ENCODE assay signal across 8 cellular contexts in genomic region chr2:70121627-70122372, GRCh38. TPM values are rescaled to one million over a fixed set of nuclear protein-coding genes. Genes with fewer than 3 reads are reported as not detected.
DNase-seq lines count a peak whose midpoint lies in the region; ATAC-seq, FAIRE-seq and TF ChIP-seq lines count a peak whose summit lies in the region.

No MANE protein-coding gene starts in this region.

- no peaks in the 10 kb centered on the region for H3K27me3 ChIP-seq in keratinocyte (ENCODE audit: control insufficient read depth, extremely low read depth, insufficient read depth, low read length)
- H3K27me3 ChIP-seq in subcutaneous abdominal adipose tissue (ENCODE audit: control insufficient read depth in 5 of 5, insufficient read depth in 4 of 5, low read length in 5 of 5): no peaks in the 10 kb centered on the region

- no peaks in the 10 kb centered on the region for H3K27me3 Mint-ChIP-seq in activated CD4-positive, alpha-beta T cell treated with anti-CD3 and anti-CD28 coated beads, Interleukin-2, amount 10 ng/mL, durations not matched to agents 24 days and 14 days

- H3K36me3 Mint-ChIP-seq in activated CD4-positive, alpha-beta T cell treated with anti-CD3 and anti-CD28 coated beads, Interleukin-2, amount 10 ng/mL, durations not matched to agents 24 days and 14 days (ENCODE audit: low read depth): peaks cover 4% of the 10 kb centered on the region

- CTCF ChIA-PET in RWPE1 (lab: Yijun Ruan, JAX): interaction anchor here (0.9 kb wide), 1 partner anchor 19 kb away, joined by 3 read pairs; no protein-coding TSS in a partner anchor

- H3K4me3 ChIP-seq in keratinocyte (ENCODE audit: control insufficient read depth in 2 of 3, extremely low read depth in 1 of 3, insufficient read depth in 2 of 3, low read depth in 1 of 3, low read length in 3 of 3): no peak overlapping the region
- H3K4me3 ChIP-seq in subcutaneous abdominal adipose tissue (ENCODE audit: low read depth in 1 of 5, low read length in 5 of 5): no peak overlapping the region

- no peaks in the 10 kb centered on the region for H3K9me1 ChIP-seq in keratinocyte (ENCODE audit: control insufficient read depth, extremely low read depth, insufficient read depth, low read length)

- no peak overlapping the region for H3K4me3 Mint-ChIP-seq in activated CD4-positive, alpha-beta T cell treated with anti-CD3 and anti-CD28 coated beads, Interleukin-2, amount 10 ng/mL, durations not matched to agents 24 days and 14 days

- H4K20me1 ChIP-seq in keratinocyte (ENCODE audit: control insufficient read depth, extremely low read depth, insufficient read depth, low read length): no peaks in the 10 kb centered on the region

- H3K4me2 ChIP-seq in keratinocyte (ENCODE audit: control insufficient read depth, extremely low read depth, insufficient read depth, low read depth, low read length): no peak overlapping the region

- peaks cover 55% of the 10 kb centered on the region for H3K4me1 Mint-ChIP-seq in activated CD4-positive, alpha-beta T cell treated with anti-CD3 and anti-CD28 coated beads, Interleukin-2, amount 10 ng/mL, durations not matched to agents 24 days and 14 days

- H3K27ac ChIP-seq in RWPE1: peak overlapping the region; percentile 48
- no peak overlapping the region for H3K27ac ChIP-seq in keratinocyte (ENCODE audit: control insufficient read depth, insufficient read depth, low read length)
- H3K27ac ChIP-seq in subcutaneous abdominal adipose tissue (ENCODE audit: low read depth, low read length): peak overlapping the region; percentile 100

- dilution Hi-C loops in keratinocyte (cut with MboI; ENCODE audit: extremely low pct_ligation_motif_present, low sequenced_read_pairs): no loop called here

- H3K4me1 ChIP-seq in keratinocyte (ENCODE audit: control insufficient read depth, extremely low read depth, insufficient read depth, low read length): peaks cover 17% of the 10 kb centered on the region
- H3K4me1 ChIP-seq in subcutaneous abdominal adipose tissue (ENCODE audit: control insufficient read depth in 5 of 5, insufficient read depth in 5 of 5, low read length in 5 of 5): peaks cover 2 to 54% (median 30%) of the 10 kb centered on the region in 5 donors

- H3K9me3 ChIP-seq in keratinocyte (ENCODE audit: control insufficient read depth, low read depth, low read length) (no peaks in the 10 kb centered on the region), subcutaneous abdominal adipose tissue (ENCODE audit: control insufficient read depth in 5 of 5, low read length in 5 of 5) (no peaks in the 10 kb centered on the region)

- POLR2A ChIA-PET in RWPE1 (lab: Yijun Ruan, JAX; ENCODE audit: low non-redundant PET): no interaction called here

- H3K9me3 Mint-ChIP-seq in activated CD4-positive, alpha-beta T cell treated with anti-CD3 and anti-CD28 coated beads, Interleukin-2, amount 10 ng/mL, durations not matched to agents 24 days and 14 days: no peaks in the 10 kb centered on the region

- H3K27ac Mint-ChIP-seq in activated CD4-positive, alpha-beta T cell treated with anti-CD3 and anti-CD28 coated beads, Interleukin-2, amount 10 ng/mL, durations not matched to agents 24 days and 14 days: peak overlapping the region; percentile 69

- no peaks in the 10 kb centered on the region for H3K36me3 ChIP-seq in keratinocyte (ENCODE audit: control insufficient read depth in 2 of 2, extremely low read depth in 1 of 2, insufficient read depth in 2 of 2, low read length in 2 of 2)
- H3K36me3 ChIP-seq in subcutaneous abdominal adipose tissue (ENCODE audit: control insufficient read depth in 5 of 5, insufficient read depth in 5 of 5, low read length in 5 of 5): no peaks in the 10 kb centered on the region

- TF ChIP-seq CTCF in RWPE1 (conservative IDR thresholded peaks at IDR 0.05; ENCODE audit: low read depth) (no peak), keratinocyte (optimal IDR thresholded peaks at IDR 0.05 in 1 of 3, IDR thresholded peaks at IDR 0.05 in 1 of 3, conservative IDR thresholded peaks at IDR 0.05 in 1 of 3; ENCODE audit: extremely low read depth in 1 of 3, insufficient read depth in 2 of 3, low read length in 3 of 3) (no peak)

- ATAC-seq in GM21390 (IDR thresholded peaks at IDR 0.05; ENCODE audit: unreplicated experiment): no peak
- no peak for ATAC-seq in HG02840 (IDR thresholded peaks at IDR 0.05; ENCODE audit: low FRiP score, unreplicated experiment)

- intact Hi-C loops in activated CD4-positive, alpha-beta T cell treated with anti-CD3 and anti-CD28 coated beads, Interleukin-2, amount 10 ng/mL, durations not matched to agents 24 days and 14 days (cut with micrococcal nuclease): no loop called here

- no peaks in the 10 kb centered on the region for H3K79me2 ChIP-seq in keratinocyte (ENCODE audit: control insufficient read depth, insufficient read depth, low read length)

- DNase-seq in activated CD4-positive, alpha-beta T cell treated with anti-CD3 and anti-CD28 coated beads, Interleukin-2, amount 10 ng/mL, durations not matched to agents 24 days and 14 days: no peak
- no peak for DNase-seq in activated CD4-positive, alpha-beta T cell treated with anti-CD3 and anti-CD28 coated beads, Interleukin-2, amount 50 U/mL, for 1 hour
- DNase-seq in RWPE1 (ENCODE audit: low spot score) (no peak), keratinocyte (ENCODE audit: low read depth, low spot score) (no peak), NCI-H1694 treated with DMSO at 0.1 percent for 48 hours (lab: John Stamatoyannopoulos, UW) (no peak)

- FAIRE-seq in keratinocyte (lab: Jason Lieb, UNC): no peak

- H3K9ac ChIP-seq in keratinocyte (ENCODE audit: control insufficient read depth, extremely low read depth, insufficient read depth, low read length): no peak overlapping the region
- H3K9ac ChIP-seq in subcutaneous abdominal adipose tissue (ENCODE audit: low read length in 5 of 5): no peak overlapping the region

- H2AFZ ChIP-seq in keratinocyte (ENCODE audit: control insufficient read depth, low read length): peak overlapping the region; percentile 30

RNA-seq across cellular contexts. Expression of gene PCBP1, which starts 34.5 kb away (rescaled TPM):
- total RNA-seq in activated CD4-positive, alpha-beta T cell treated with anti-CD3 and anti-CD28 coated beads, Interleukin-2, amount 10 ng/mL, durations not matched to agents 24 days and 14 days: 443 and 447 TPM in 2 replicates
- polyA plus RNA-seq in keratinocyte: 65.9 to 151 TPM (median 86.8 TPM) in 3 replicates
- 68.6 TPM for polyA plus RNA-seq in keratinocyte (2011; ENCODE audit: low read depth)
- 118 and 127 TPM in 2 replicates for polyA plus RNA-seq in keratinocyte (2011; cell fraction: cytosol; rRNA removed)
- polyA plus RNA-seq in keratinocyte (2011; cell fraction: nucleus; rRNA removed): 99.3 and 116 TPM in 2 replicates
- polyA plus RNA-seq in keratinocyte (2012; ENCODE audit: low replicate concordance): 234 and 283 TPM in 2 replicates
- polyA minus RNA-seq in keratinocyte: 57.8 to 120 TPM (median 62.8 TPM) in 3 replicates
- 93.2 TPM for polyA minus RNA-seq in keratinocyte (2011; cell fraction: cytosol; rRNA and poly(A)+ RNA removed)
- polyA minus RNA-seq in keratinocyte (2011; cell fraction: nucleus; rRNA and poly(A)+ RNA removed): 30.5 and 40.4 TPM in 2 replicates
